In genomic region chr1:230113230-230113604, GRCh38 we compare ENCODE assay signal across 12 cellular contexts. TPM values are rescaled to one million over a fixed set of nuclear protein-coding genes. Genes with fewer than 3 reads are reported as not detected.
DNase-seq lines count a peak whose midpoint lies in the region; ATAC-seq and TF ChIP-seq lines count a peak whose summit lies in the region.
"Had no signal": no experiment of that assay in that cellular context is flagged by ENCODE, and none has a peak within 500 bp of the region (broad histone marks: within the 10 kb centered on the region; RNA-seq: fewer than 3 reads in every experiment).

No MANE protein-coding gene starts in this region.

- no peaks in the 10 kb centered on the region for H3K9me3 ChIP-seq in PC-3 (ENCODE audit: low read length)
- no peaks in the 10 kb centered on the region for H3K9me3 ChIP-seq in fibroblast of lung (ENCODE audit: control insufficient read depth, insufficient read depth, low read depth, low read length)
- no peaks in the 10 kb centered on the region for H3K9me3 ChIP-seq in psoas muscle
- H3K9me3 ChIP-seq: SJCRH30 had no signal

- peak overlapping the region; percentile 82 for H3K27ac ChIP-seq in PC-3 (ENCODE audit: low read length)
- peak overlapping the region; percentile 95 for H3K27ac ChIP-seq in fibroblast of lung (ENCODE audit: insufficient read depth, low read length)
- peak overlapping the region; percentile 76 for H3K27ac ChIP-seq in psoas muscle
- H3K27ac ChIP-seq: parathyroid adenoma, SJCRH30 had no signal

- peak overlapping the region; percentile 9 for H3K4me2 ChIP-seq in PC-3 (ENCODE audit: low read length)
- peak overlapping the region; percentile 11 for H3K4me2 ChIP-seq in fibroblast of lung (ENCODE audit: extremely low read depth, insufficient read depth, low read length)

- H3K79me2 ChIP-seq in PC-3 (ENCODE audit: low read length) = peaks cover 99% of the 10 kb centered on the region
- H3K79me2 ChIP-seq in fibroblast of lung (ENCODE audit: control insufficient read depth, insufficient read depth, low read length) = peaks cover 57% of the 10 kb centered on the region

- H2AFZ ChIP-seq in PC-3 (ENCODE audit: low read length) = no peak overlapping the region
- H2AFZ ChIP-seq in fibroblast of lung (ENCODE audit: low read length) = no peak overlapping the region
- H2AFZ ChIP-seq: parathyroid adenoma had no signal

- ATAC-seq in PC-3 = peak; percentile 4; the same call in 1 of the 2 replicates
- ATAC-seq in psoas muscle = peak in 1 of 4 donors; percentile 20
- ATAC-seq: CD8-positive, alpha-beta T cell; effector memory CD8-positive, alpha-beta T cell had no signal

- no TSS peak for BruUV-seq in PC-3 (replicated peaks; lab: Mats Ljungman, UMichigan)

- POLR2A ChIA-PET in PC-3 (lab: Charles Lee; ENCODE audit: unreplicated experiment) = no interaction called here

- 87 to 91% (median 91%) methylated on average over 5 of the region's 5 CpGs for WGBS in psoas muscle, 3 donors

- H3K9ac ChIP-seq in PC-3 (ENCODE audit: low read length) (peak overlapping the region; percentile 42), fibroblast of lung (ENCODE audit: insufficient read depth, low read length) (peak overlapping the region; percentile 21)
- H3K9ac ChIP-seq: parathyroid adenoma had no signal

- no peaks in the 10 kb centered on the region for H3F3A ChIP-seq in PC-3 (ENCODE audit: low read length, unreplicated experiment)

- H3K27me3 ChIP-seq in PC-3 (ENCODE audit: low read length) = no peaks in the 10 kb centered on the region
- no peaks in the 10 kb centered on the region for H3K27me3 ChIP-seq in fibroblast of lung (ENCODE audit: control insufficient read depth, insufficient read depth, low read length)
- H3K27me3 ChIP-seq in psoas muscle (ENCODE audit: insufficient read depth in 3 of 3, low read length in 2 of 3) = no peaks in the 10 kb centered on the region
- H3K27me3 ChIP-seq: SJCRH30 had no signal

- no peaks in the 10 kb centered on the region for H3K9me2 ChIP-seq in PC-3 (replicated peaks; ENCODE audit: low read length)

- H3K4me3 ChIP-seq in PC-3 (ENCODE audit: low read length) (no peak overlapping the region), fibroblast of lung (replicated peaks in 1 of 4; ENCODE audit: control extremely low read depth in 1 of 4, insufficient read depth in 1 of 4, low read depth in 3 of 4, low read length in 4 of 4) (no peak overlapping the region), psoas muscle (no peak overlapping the region)
- H3K4me3 ChIP-seq: SJCRH30 had no signal

- no peak for TF ChIP-seq CTCF in PC-3 (conservative IDR thresholded peaks at IDR 0.05; ENCODE audit: low read depth, low read length)
- no peak for TF ChIP-seq CTCF in fibroblast of lung (conservative IDR thresholded peaks at IDR 0.05 in 1 of 2, IDR thresholded peaks at IDR 0.05 in 1 of 2; ENCODE audit: low read depth in 1 of 2, low read length in 2 of 2)
- no peak for TF ChIP-seq CTCF in psoas muscle (IDR thresholded peaks at IDR 0.05)

- CTCF ChIA-PET in PC-3 (lab: Charles Lee) = no interaction called here

- H3K36me3 ChIP-seq in PC-3 (ENCODE audit: low read depth, low read length) = peaks cover 37% of the 10 kb centered on the region
- H3K36me3 ChIP-seq in fibroblast of lung (ENCODE audit: control insufficient read depth, insufficient read depth, low read length) = no peaks in the 10 kb centered on the region
- H3K36me3 ChIP-seq in psoas muscle (ENCODE audit: insufficient read depth in 1 of 2, low read depth in 1 of 2) = no peaks in the 10 kb centered on the region

- intact Hi-C loops in PC-3 (cut with micrococcal nuclease) (no loop called here), psoas muscle (cut with DNase I) (no loop called here)

- H4K20me1 ChIP-seq in PC-3 (ENCODE audit: low read length) (no peaks in the 10 kb centered on the region; the same call in 1 of the 2 replicates), fibroblast of lung (ENCODE audit: control insufficient read depth, extremely low read depth, insufficient read depth, low read length) (no peaks in the 10 kb centered on the region)

- DNase-seq in DMS79 (lab: John Stamatoyannopoulos, UW) (peak; percentile 39), PC-3 (no peak), fibroblast of lung (ENCODE audit: low read depth in 2 of 2) (no peak), psoas muscle (peak in 1 of 2 donors; percentile 44), NCI-H1694 treated with DMSO at 0.1 percent for 48 hours (lab: John Stamatoyannopoulos, UW) (no peak), DMS153 treated with DMSO at 0.1 percent for 48 hours (lab: John Stamatoyannopoulos, UW; ENCODE audit: unreplicated experiment) (no peak), NCI-H2081 treated with DMSO at 0.1 percent for 48 hours (lab: John Stamatoyannopoulos, UW) (no peak)
- no peak for DNase-seq in activated naive CD4-positive, alpha-beta T cell treated with Interleukin-2 at 50 U/mL for 16 hours
- DNase-seq: CD8-positive, alpha-beta T cell; effector memory CD8-positive, alpha-beta T cell; SJCRH30 had no signal

- H3K4me1 ChIP-seq in PC-3 (ENCODE audit: insufficient read depth, low read length) (peaks cover 28% of the 10 kb centered on the region), fibroblast of lung (ENCODE audit: control insufficient read depth, extremely low read depth, insufficient read depth, low read length) (peaks cover 26% of the 10 kb centered on the region), psoas muscle (peaks cover 52% of the 10 kb centered on the region)
- H3K4me1 ChIP-seq: parathyroid adenoma had no signal

RNA-seq across cellular contexts. Expression of gene GALNT2, which starts 46.2 kb away (rescaled TPM):
- total RNA-seq in PC-3 (2014; rRNA removed) = 182 and 193 TPM in 2 replicates
- total RNA-seq in fibroblast of lung = 61.6 and 106 TPM in 2 replicates
- 111 and 115 TPM in 2 replicates for polyA plus RNA-seq in fibroblast of lung
- polyA plus RNA-seq in fibroblast of lung (2012) = 124 and 130 TPM in 2 replicates
- 76.1 and 79.5 TPM in 2 replicates for polyA minus RNA-seq in fibroblast of lung (ENCODE audit: low replicate concordance)
- 10 to 100 TPM; 49.4 to 88.7 (median 79.6) TPM for total RNA-seq in psoas muscle
- 10 to 100 TPM; 43.7 to 77.0 (median 63.8) TPM for polyA plus RNA-seq in psoas muscle
